Comparison of ENCODE assay signal across 8 cellular contexts in the genomic region with DNA sequence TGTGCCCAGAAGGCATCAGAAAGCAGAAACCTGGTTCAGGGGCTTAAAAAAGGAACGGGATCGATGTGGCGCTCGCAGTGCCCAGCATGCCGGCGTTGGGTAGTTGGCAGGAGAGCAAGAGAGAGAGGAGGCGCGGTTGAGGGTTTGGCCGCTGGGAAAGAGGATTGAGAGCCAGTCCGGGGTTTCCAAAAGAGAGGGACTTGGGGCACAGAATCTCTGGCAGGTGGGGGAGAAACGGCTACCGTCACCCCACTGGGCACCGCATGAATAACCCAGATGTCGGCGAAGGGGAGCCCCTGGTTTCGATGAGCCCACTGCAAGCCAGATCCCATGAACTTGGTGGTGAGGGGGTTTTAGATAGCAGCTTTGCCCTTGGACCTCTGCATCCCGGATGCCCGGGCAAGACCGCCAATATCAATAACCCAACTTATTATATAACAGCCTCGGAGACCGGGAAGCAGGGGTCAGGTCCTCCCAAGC.
DNase-seq lines count a peak whose midpoint lies in the region; TF ChIP-seq lines count a peak whose summit lies in the region.

No MANE protein-coding gene starts in this region.

- no peaks in the 10 kb centered on the region for H4K20me1 ChIP-seq in Loucy (ENCODE audit: insufficient read depth, low read length, poor library complexity, severe bottlenecking)

- H3K27ac Mint-ChIP-seq in Calu3 (ENCODE audit: unreplicated experiment), result peak overlapping the region; percentile 24

- no peaks in the 10 kb centered on the region for H3K9me2 ChIP-seq in Loucy (replicated peaks; ENCODE audit: low read depth, low read length)

- no peaks in the 10 kb centered on the region for H3K27me3 ChIP-seq in Loucy (ENCODE audit: insufficient read depth, low read length, poor library complexity, severe bottlenecking)
- no peaks in the 10 kb centered on the region for H3K27me3 ChIP-seq in breast epithelium
- no peaks in the 10 kb centered on the region for H3K27me3 ChIP-seq in tibial nerve

- peak overlapping the region; percentile 56 for H3K4me3 Mint-ChIP-seq in Calu3 (ENCODE audit: low read depth, unreplicated experiment)

- intact Hi-C loops in Calu3 (cut with micrococcal nuclease; ENCODE audit: unreplicated experiment), result loop anchor here (1.0 to 5.0 kb wide), 3 partner anchors 80 to 417 kb away; no protein-coding TSS in a partner anchor
- intact Hi-C loops in breast epithelium (cut with DNase I; ENCODE audit: low total_unique reads), result loop anchor here (2.0 kb wide), 1 partner anchor 81 kb away; a partner anchor contains a TSS

- H2AFZ ChIP-seq in Loucy (ENCODE audit: low read length), result 0 out of 2 replicates have a peak overlapping the region, but pooled peaks have one; percentile 61

- peaks cover 21% of the 10 kb centered on the region for H3K36me3 Mint-ChIP-seq in Calu3 (ENCODE audit: insufficient read depth, unreplicated experiment)

- peaks cover 22% of the 10 kb centered on the region for H3K4me1 ChIP-seq in Loucy (ENCODE audit: insufficient read depth, low read length, poor library complexity, severe bottlenecking)
- peaks cover 0 to 5% of the 10 kb centered on the region in 2 donors for H3K4me1 ChIP-seq in breast epithelium
- H3K4me1 ChIP-seq in tibial nerve, result peaks cover 0 to 44% (median 25%) of the 10 kb centered on the region in 4 donors

- TF ChIP-seq POLR2A in breast epithelium (IDR thresholded peaks at IDR 0.05) (no peak), tibial nerve (IDR thresholded peaks at IDR 0.05) (no peak)

- peak overlapping the region; percentile 98 for H3K4me3 ChIP-seq in Loucy (ENCODE audit: low read length, poor library complexity, severe bottlenecking)
- H3K4me3 ChIP-seq in breast epithelium, result peak overlapping the region; percentile 59 to 84 (median 59)
- peak overlapping the region; percentile 41 to 73 (median 61) for H3K4me3 ChIP-seq in tibial nerve

- H3K9me3 Mint-ChIP-seq in Calu3 (ENCODE audit: low read depth, unreplicated experiment), result no peaks in the 10 kb centered on the region

- H3K79me2 ChIP-seq in Loucy (ENCODE audit: insufficient read depth, low read length), result no peaks in the 10 kb centered on the region

- no peak for DNase-seq in Calu3
- DNase-seq in breast epithelium (ENCODE audit: low spot score in 2 of 2), result no peak
- peak; percentile 55 for DNase-seq in medulla oblongata (ENCODE audit: extremely low spot score)
- DNase-seq in tibial nerve (ENCODE audit: low spot score in 2 of 2), result peak in 1 of 2 donors; percentile 29
- DNase-seq in HEK293T (ENCODE audit: extremely low spot score), result no peak
- no peak for DNase-seq in stimulated activated CD8-positive, alpha-beta memory T cell treated with anti-CD3 and anti-CD28 coated beads, Interleukin-4, amount 100 ng/mL, for 48 hours
- DNase-seq in NCI-H446 treated with DMSO at 0.1 percent for 48 hours (lab: John Stamatoyannopoulos, UW), result no peak

- TF ChIP-seq CTCF in Calu3 (IDR thresholded peaks at IDR 0.05; ENCODE audit: unreplicated experiment) (no peak), Loucy (conservative IDR thresholded peaks at IDR 0.05; ENCODE audit: low read length) (no peak), breast epithelium (IDR thresholded peaks at IDR 0.05) (no peak), tibial nerve (IDR thresholded peaks at IDR 0.05) (no peak)

- H3K9me3 ChIP-seq in Loucy (ENCODE audit: insufficient read depth, low read depth, low read length) (no peaks in the 10 kb centered on the region), breast epithelium (no peaks in the 10 kb centered on the region), tibial nerve (no peaks in the 10 kb centered on the region)

- no peak for TF ChIP-seq EP300 in tibial nerve (IDR thresholded peaks at IDR 0.05)

- POLR2A ChIA-PET in HEK293T (lab: Yijun Ruan, JAX), result interaction anchor here (0.7 to 4.7 kb wide), 2 partner anchors 81 to 83 kb away, joined by 3 to 59 read pairs; a partner anchor contains a TSS

- no TSS peak for BruUV-seq in Calu3 (replicated peaks; lab: Mats Ljungman, UMichigan)

- WGBS in tibial nerve, 2 donors, result 8 to 10% methylated on average over 21 of the region's 21 CpGs

- H3K36me3 ChIP-seq in Loucy (ENCODE audit: insufficient read depth, low read length), result no peaks in the 10 kb centered on the region
- H3K36me3 ChIP-seq in breast epithelium, result no peaks in the 10 kb centered on the region
- no peaks in the 10 kb centered on the region for H3K36me3 ChIP-seq in tibial nerve

- no peaks in the 10 kb centered on the region for H3F3A ChIP-seq in Loucy (ENCODE audit: low read depth)

- peak overlapping the region; percentile 98 for H3K4me2 ChIP-seq in Loucy (ENCODE audit: low read depth, low read length, poor library complexity, severe bottlenecking)

- peaks cover 54% of the 10 kb centered on the region for H3K27me3 Mint-ChIP-seq in Calu3 (ENCODE audit: unreplicated experiment)

- peaks cover 21% of the 10 kb centered on the region for H3K4me1 Mint-ChIP-seq in Calu3 (ENCODE audit: low read depth, unreplicated experiment)

- CTCF ChIA-PET in Calu3 (lab: Charles Lee), result interaction anchor here (0.7 to 1.8 kb wide), 3 partner anchors 80 to 215 kb away, joined by 3 to 10 read pairs (median 4); no protein-coding TSS in a partner anchor
- CTCF ChIA-PET in HEK293T (lab: Yijun Ruan, JAX), result no interaction called here

- H3K27ac ChIP-seq in breast epithelium (peak overlapping the region; percentile 97 to 99), tibial nerve (peak overlapping the region; percentile 85 to 99 (median 90))

- peak overlapping the region; percentile 97 for H3K9ac ChIP-seq in Loucy (ENCODE audit: low read depth, low read length, poor library complexity, severe bottlenecking)

TF ChIP-seq in HEK293T, 16 proteins besides CTCF, POLR2A, EP300 and RAD21:
- no peak for TF ChIP-seq CTBP1 (IDR thresholded peaks at IDR 0.05; ENCODE audit: borderline replicate concordance)
- no peak for TF ChIP-seq FOXA1 (IDR thresholded peaks at IDR 0.05)
- no peak for TF ChIP-seq FOXK2 (IDR thresholded peaks at IDR 0.05)
- TF ChIP-seq BHLHE40 (IDR thresholded peaks at IDR 0.05; ENCODE audit: borderline replicate concordance), result no peak
- TF ChIP-seq L3MBTL2 (conservative IDR thresholded peaks at IDR 0.05), result no peak
- TF ChIP-seq, protein P1, sequence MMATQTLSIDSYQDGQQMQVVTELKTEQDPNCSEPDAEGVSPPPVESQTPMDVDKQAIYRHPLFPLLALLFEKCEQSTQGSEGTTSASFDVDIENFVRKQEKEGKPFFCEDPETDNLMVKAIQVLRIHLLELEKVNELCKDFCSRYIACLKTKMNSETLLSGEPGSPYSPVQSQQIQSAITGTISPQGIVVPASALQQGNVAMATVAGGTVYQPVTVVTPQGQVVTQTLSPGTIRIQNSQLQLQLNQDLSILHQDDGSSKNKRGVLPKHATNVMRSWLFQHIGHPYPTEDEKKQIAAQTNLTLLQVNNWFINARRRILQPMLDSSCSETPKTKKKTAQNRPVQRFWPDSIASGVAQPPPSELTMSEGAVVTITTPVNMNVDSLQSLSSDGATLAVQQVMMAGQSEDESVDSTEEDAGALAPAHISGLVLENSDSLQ (IDR thresholded peaks at IDR 0.05), result no peak
- no peak for TF ChIP-seq HDGF (IDR thresholded peaks at IDR 0.05; ENCODE audit: borderline replicate concordance)
- TF ChIP-seq ELF4 (IDR thresholded peaks at IDR 0.05), result no peak
- TF ChIP-seq SP1 (IDR thresholded peaks at IDR 0.05), result no peak
- no peak for TF ChIP-seq ZNF384 (IDR thresholded peaks at IDR 0.05)
